21 cellular contexts compared by ENCODE assay signal in genomic region chr12:57330989-57331388, GRCh38.
DNase-seq lines count a peak whose midpoint lies in the region; ATAC-seq and TF ChIP-seq lines count a peak whose summit lies in the region.
"Had no signal": no experiment of that assay in that cellular context is flagged by ENCODE, and none has a peak within 500 bp of the region (broad histone marks: within the 10 kb centered on the region; RNA-seq: fewer than 3 reads in every experiment).

No MANE protein-coding gene starts in this region.

- H3K4me1 Mint-ChIP-seq in activated T-cell treated with anti-CD3 and anti-CD28 coated beads, Interleukin-2, amount 50 U/mL, for 72 hours (ENCODE audit: low read depth) = no peaks in the 10 kb centered on the region
- H3K4me1 Mint-ChIP-seq in dendritic cell treated with granulocyte-macrophage colony-stimulating factor and Interleukin-4, amounts not matched to agents 40 ng/mL and 50 ng/mL, for 4 days (ENCODE audit: low read depth) = peaks cover 15% of the 10 kb centered on the region
- no peaks in the 10 kb centered on the region for H3K4me1 Mint-ChIP-seq in glutamatergic neuron (ENCODE audit: low read depth, unreplicated experiment)
- H3K4me1 Mint-ChIP-seq in T-helper 17 cell = peaks cover 4% of the 10 kb centered on the region
- H3K4me1 Mint-ChIP-seq: B cell had no signal

- H3K9me3 ChIP-seq in T-helper 17 cell (ENCODE audit: control insufficient read depth, low read length, poor library complexity, severe bottlenecking) = no peaks in the 10 kb centered on the region
- H3K9me3 ChIP-seq: Caco-2 had no signal

- peak overlapping the region; percentile 23 for H3K27ac Mint-ChIP-seq in activated T-cell treated with anti-CD3 and anti-CD28 coated beads, Interleukin-2, amount 50 U/mL, for 72 hours
- H3K27ac Mint-ChIP-seq in dendritic cell treated with granulocyte-macrophage colony-stimulating factor and Interleukin-4, amounts not matched to agents 40 ng/mL and 50 ng/mL, for 4 days = peak overlapping the region; percentile 63
- H3K27ac Mint-ChIP-seq in glutamatergic neuron (ENCODE audit: unreplicated experiment) = no peak overlapping the region
- no peak overlapping the region for H3K27ac Mint-ChIP-seq in T-helper 17 cell
- H3K27ac Mint-ChIP-seq: B cell; CD4-positive, alpha-beta T cell had no signal

- H3K9me3 Mint-ChIP-seq in activated T-cell treated with anti-CD3 and anti-CD28 coated beads, Interleukin-2, amount 50 U/mL, for 72 hours = no peaks in the 10 kb centered on the region
- no peaks in the 10 kb centered on the region for H3K9me3 Mint-ChIP-seq in dendritic cell treated with granulocyte-macrophage colony-stimulating factor and Interleukin-4, amounts not matched to agents 40 ng/mL and 50 ng/mL, for 4 days
- H3K9me3 Mint-ChIP-seq in glutamatergic neuron (ENCODE audit: unreplicated experiment) = no peaks in the 10 kb centered on the region
- H3K9me3 Mint-ChIP-seq: CD4-positive, alpha-beta T cell had no signal

- no peak for TF ChIP-seq CTCF in glutamatergic neuron (IDR thresholded peaks at IDR 0.05; ENCODE audit: partially characterized antibody, unreplicated experiment)

- no peaks in the 10 kb centered on the region for H3K27me3 Mint-ChIP-seq in activated T-cell treated with anti-CD3 and anti-CD28 coated beads, Interleukin-2, amount 50 U/mL, for 72 hours (ENCODE audit: low read depth)
- no peaks in the 10 kb centered on the region for H3K27me3 Mint-ChIP-seq in dendritic cell treated with granulocyte-macrophage colony-stimulating factor and Interleukin-4, amounts not matched to agents 40 ng/mL and 50 ng/mL, for 4 days
- H3K27me3 Mint-ChIP-seq in glutamatergic neuron (ENCODE audit: unreplicated experiment) (no peaks in the 10 kb centered on the region), T-helper 17 cell (no peaks in the 10 kb centered on the region)
- H3K27me3 Mint-ChIP-seq: B cell; CD4-positive, alpha-beta T cell had no signal

- DNase-seq in activated T-cell treated with anti-CD3 and anti-CD28 coated beads, Interleukin-2, amount 50 U/mL, for 72 hours = no peak
- DNase-seq in activated T-cell treated with anti-CD3 and anti-CD28 coated beads, Interleukin-2, amount 50 U/mL, for 1 hour = no peak
- DNase-seq in NOMO-1 treated with DMSO at 0.1 percent for 48 hours (lab: John Stamatoyannopoulos, UW; ENCODE audit: unreplicated experiment) (peak; percentile 90), glutamatergic neuron (no peak), T-helper 17 cell (no peak)
- DNase-seq: Caco-2; CD4-positive, alpha-beta T cell; GM23248; HCEC 1CT; NCI-H1048; NCI-H1436; NCI-H2029; NCI-H345; NCI-H524 treated with DMSO at 0.1 percent for 48 hours; OCI-M1; Right ventricle myocardium superior had no signal

- peaks cover 4 to 8% of the 10 kb centered on the region in 2 donors for H3K36me3 Mint-ChIP-seq in activated T-cell treated with anti-CD3 and anti-CD28 coated beads, Interleukin-2, amount 50 U/mL, for 72 hours (ENCODE audit: insufficient read depth in 2 of 2)
- H3K36me3 Mint-ChIP-seq in dendritic cell treated with granulocyte-macrophage colony-stimulating factor and Interleukin-4, amounts not matched to agents 40 ng/mL and 50 ng/mL, for 4 days (ENCODE audit: low read depth) = peaks cover 34% of the 10 kb centered on the region
- peaks cover 15% of the 10 kb centered on the region for H3K36me3 Mint-ChIP-seq in glutamatergic neuron (ENCODE audit: unreplicated experiment)
- peaks cover 8% of the 10 kb centered on the region for H3K36me3 Mint-ChIP-seq in T-helper 17 cell (ENCODE audit: low read depth)

- intact Hi-C loops in dendritic cell treated with granulocyte-macrophage colony-stimulating factor and Interleukin-4, amounts not matched to agents 40 ng/mL and 50 ng/mL, for 4 days (cut with micrococcal nuclease) = no loop called here

- no peak overlapping the region for H3K4me3 Mint-ChIP-seq in activated T-cell treated with anti-CD3 and anti-CD28 coated beads, Interleukin-2, amount 50 U/mL, for 72 hours
- H3K4me3 Mint-ChIP-seq in dendritic cell treated with granulocyte-macrophage colony-stimulating factor and Interleukin-4, amounts not matched to agents 40 ng/mL and 50 ng/mL, for 4 days = no peak overlapping the region
- H3K4me3 Mint-ChIP-seq in glutamatergic neuron (ENCODE audit: unreplicated experiment) (no peak overlapping the region), T-helper 17 cell (no peak overlapping the region)
- H3K4me3 Mint-ChIP-seq: B cell; CD4-positive, alpha-beta T cell had no signal

- ATAC-seq in activated T-cell treated with anti-CD3 and anti-CD28 coated beads, Interleukin-2, amount 50 U/mL, for 72 hours (replicated peaks in 1 of 2) = no peak
- ATAC-seq in T-helper 17 cell = no peak
- no peak for ATAC-seq in GM21576 (IDR thresholded peaks at IDR 0.05; ENCODE audit: unreplicated experiment)
- ATAC-seq in GM18867 (IDR thresholded peaks at IDR 0.05; ENCODE audit: unreplicated experiment) = no peak
- ATAC-seq: SK-N-SH treated with all-trans-retinoic acid at 6 μM for 48 hours had no signal

Comparison
In these comparisons a context has a peak if more than half of its experiments do, and no peak if none do; other contexts are left out.
1. H3K27ac Mint-ChIP-seq: peak in activated T-cell treated with anti-CD3 and anti-CD28 coated beads, Interleukin-2, amount 50 U/mL, for 72 hours (single experiment) and dendritic cell treated with granulocyte-macrophage colony-stimulating factor and Interleukin-4, amounts not matched to agents 40 ng/mL and 50 ng/mL, for 4 days (single experiment); none in glutamatergic neuron (single experiment) and T-helper 17 cell (single experiment).